In the genomic region with DNA sequence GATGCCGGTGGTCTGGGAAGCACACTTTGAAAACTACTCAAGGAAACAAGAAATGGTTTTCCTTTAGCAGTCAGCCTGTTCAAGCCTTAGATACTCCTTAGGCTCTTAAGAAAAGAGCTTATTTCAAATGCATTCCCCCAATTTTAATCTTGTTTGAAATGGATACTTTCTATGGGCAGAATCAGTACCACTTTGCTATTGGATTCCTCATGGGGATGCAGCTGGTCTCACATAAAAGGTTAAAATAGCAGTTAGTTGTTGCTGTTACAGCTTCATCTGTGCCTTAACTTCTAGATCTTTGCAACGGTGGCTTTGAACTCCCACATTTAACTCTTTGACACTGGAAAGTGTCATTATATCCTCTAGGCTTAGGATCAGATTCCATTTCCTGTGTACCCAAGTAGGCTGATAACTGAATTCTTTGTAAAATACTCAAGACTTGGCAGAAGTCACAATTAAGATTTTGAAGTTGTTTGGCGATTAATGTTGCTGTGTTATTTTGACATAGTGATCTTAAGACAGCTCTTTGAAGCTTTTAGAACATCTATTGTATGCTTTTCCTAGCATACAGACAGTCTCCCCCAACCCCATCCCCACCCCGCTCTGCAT, we compare ENCODE assay signal across 11 cellular contexts. TPM values are rescaled to one million over a fixed set of nuclear protein-coding genes. Genes with fewer than 3 reads are reported as not detected.
DNase-seq lines count a peak whose midpoint lies in the region; ATAC-seq and TF ChIP-seq lines count a peak whose summit lies in the region.
"Had no signal": no experiment of that assay in that cellular context is flagged by ENCODE, and none has a peak within 500 bp of the region (broad histone marks: within the 10 kb centered on the region; RNA-seq: fewer than 3 reads in every experiment).

No MANE protein-coding gene starts in this region.

- H3K27ac ChIP-seq in heart left ventricle = peak overlapping the region in 7 of 12 donors; percentile 3 to 97 (median 88)
- H3K27ac ChIP-seq in upper lobe of right lung = peak overlapping the region; percentile 91

- TF ChIP-seq CTCF in heart left ventricle (IDR thresholded peaks at IDR 0.05) (peak in 1 of 12 donors; percentile 30), epithelial cell of esophagus (IDR thresholded peaks at IDR 0.05; ENCODE audit: insufficient read depth, low read depth, low read length, missing control alignments) (no peak), mesothelial cell of epicardium (IDR thresholded peaks at IDR 0.05; ENCODE audit: unreplicated experiment) (peak; percentile 27), upper lobe of right lung (IDR thresholded peaks at IDR 0.05) (no peak)

- WGBS in heart left ventricle, 4 donors = 51 to 61% (median 56%) methylated on average over 4 of the region's 4 CpGs

- H3K9me3 ChIP-seq in heart left ventricle (no peaks in the 10 kb centered on the region), upper lobe of right lung (no peaks in the 10 kb centered on the region)

- DNase-seq in heart left ventricle (no peak), left ventricle myocardium superior (no peak), epithelial cell of esophagus (ENCODE audit: low read depth) (no peak), mesothelial cell of epicardium (ENCODE audit: low spot score in 2 of 2, unreplicated experiment in 2 of 2) (no peak), upper lobe of right lung (no peak), NCI-H526 (lab: John Stamatoyannopoulos, UW) (no peak), NCI-H1092 treated with DMSO at 0.1 percent for 48 hours (lab: John Stamatoyannopoulos, UW) (no peak)
- no peak for DNase-seq in activated CD4-positive, alpha-beta T cell treated with anti-CD3 and anti-CD28 coated beads, Interleukin-2, amount 50 U/mL, for 48 hours
- DNase-seq: NCI-H1436 had no signal

- intact Hi-C loops in heart left ventricle (cut with DNase I) (loop anchor here (2.0 to 10.0 kb wide), 15 partner anchors 91 to 878 kb away; no protein-coding TSS in a partner anchor), left ventricle myocardium superior (cut with micrococcal nuclease) (loop anchor here (5.0 to 10.0 kb wide), 3 partner anchors 172 to 768 kb away; no protein-coding TSS in a partner anchor), upper lobe of right lung (cut with DNase I) (loop anchor here (5.0 to 10.0 kb wide), 2 partner anchors 411 to 768 kb away; no protein-coding TSS in a partner anchor)

- TF ChIP-seq POLR2A in heart left ventricle (IDR thresholded peaks at IDR 0.05) = no peak

- H3K27me3 ChIP-seq in heart left ventricle (peaks cover 0 to 4% (median 0%) of the 10 kb centered on the region in 9 donors), upper lobe of right lung (no peaks in the 10 kb centered on the region)

- H3K4me1 ChIP-seq in heart left ventricle (peaks cover 4 to 71% (median 39%) of the 10 kb centered on the region in 12 donors), upper lobe of right lung (peaks cover 7% of the 10 kb centered on the region)

- H3K27ac Mint-ChIP-seq in mesothelial cell of epicardium = no peak overlapping the region
- H3K27ac Mint-ChIP-seq: activated CD8-positive, alpha-beta T cell treated with anti-CD3 and anti-CD28 coated beads, Interleukin-2, amount 10 ng/mL, durations not matched to agents 7 days and 5 days had no signal

- H3K4me1 Mint-ChIP-seq in mesothelial cell of epicardium = peaks cover 43% of the 10 kb centered on the region

- H3K4me3 Mint-ChIP-seq in mesothelial cell of epicardium = peak overlapping the region; percentile 81
- H3K4me3 Mint-ChIP-seq: activated CD8-positive, alpha-beta T cell treated with anti-CD3 and anti-CD28 coated beads, Interleukin-2, amount 10 ng/mL, durations not matched to agents 7 days and 5 days had no signal

- H3K9me3 Mint-ChIP-seq in mesothelial cell of epicardium = no peaks in the 10 kb centered on the region
- H3K9me3 Mint-ChIP-seq: central memory CD8-positive, alpha-beta T cell had no signal

- H3K27me3 Mint-ChIP-seq in mesothelial cell of epicardium (ENCODE audit: low read depth) = no peaks in the 10 kb centered on the region

- H3K36me3 Mint-ChIP-seq in mesothelial cell of epicardium = peaks cover 32% of the 10 kb centered on the region

- ATAC-seq in heart left ventricle (no peak), left ventricle myocardium superior (no peak), upper lobe of right lung (no peak)
- ATAC-seq: activated CD8-positive, alpha-beta T cell treated with anti-CD3 and anti-CD28 coated beads, Interleukin-2, amount 10 ng/mL, durations not matched to agents 7 days and 5 days had no signal

- peak overlapping the region in 11 of 12 donors; percentile 33 to 78 (median 65) for H3K4me3 ChIP-seq in heart left ventricle
- peak overlapping the region; percentile 55 for H3K4me3 ChIP-seq in epithelial cell of esophagus (ENCODE audit: low read length)
- H3K4me3 ChIP-seq in upper lobe of right lung = peak overlapping the region; percentile 60

- H3K36me3 ChIP-seq in heart left ventricle (peaks cover 0 to 61% (median 48%) of the 10 kb centered on the region in 9 donors), upper lobe of right lung (peaks cover 59% of the 10 kb centered on the region)

RNA-seq across cellular contexts. Expression of gene THBS1, which starts 2.2 kb away (rescaled TPM):
- total RNA-seq in heart left ventricle (100 to 1,000 TPM in 5 of 9 donors, 10 to 100 TPM in 4; 21.0 to 573 (median 160) TPM), left ventricle myocardium superior (29.5 TPM), mesothelial cell of epicardium (332 to 367 TPM (median 337 TPM) in 3 replicates), upper lobe of right lung (377 TPM)
- polyA plus RNA-seq in heart left ventricle = 100 to 1,000 TPM in 1 of 2 donors, 1 to 10 TPM in 1; 8.5 to 179 TPM
